Comparison of ENCODE assay signal across 2 cellular contexts in the genomic region with DNA sequence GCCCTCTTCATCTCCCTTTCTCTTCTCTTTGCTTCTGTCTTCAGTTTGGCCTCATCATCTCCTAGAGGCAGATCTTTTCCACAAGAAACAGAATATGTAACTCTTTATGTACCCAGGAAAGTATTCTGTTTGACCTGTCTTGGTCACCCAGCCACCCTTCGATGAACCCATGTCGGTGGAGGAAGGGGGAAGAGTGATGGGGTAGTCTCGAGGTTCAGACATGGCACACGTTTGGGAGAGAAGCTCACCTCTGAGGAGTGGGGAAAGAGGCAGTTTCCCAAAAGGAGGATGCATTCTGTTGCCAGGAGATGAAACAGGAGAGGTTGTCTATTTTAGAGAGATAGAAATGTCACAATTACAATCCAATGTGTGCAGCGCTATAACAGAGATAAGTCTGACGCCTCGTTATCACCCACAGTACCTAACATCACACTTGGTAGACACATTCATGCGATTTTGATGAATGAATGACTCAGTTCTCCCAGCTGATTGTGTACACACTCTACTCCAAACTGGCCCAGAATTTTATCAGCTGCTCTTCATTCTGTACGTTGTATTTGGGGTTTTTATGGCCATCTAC.
TF ChIP-seq lines count a peak whose summit lies in the region.

No MANE protein-coding gene starts in this region.

TF ChIP-seq in H1, 55 proteins besides CTCF, POLR2A, EP300 and RAD21 (continued from another document):
- TF ChIP-seq YY1 (IDR thresholded peaks at IDR 0.05; ENCODE audit: low read depth, low read length) (no peak), SIX5 (IDR thresholded peaks at IDR 0.05; ENCODE audit: low read depth, low read length) (no peak), ZNF274 (IDR thresholded peaks at IDR 0.05; ENCODE audit: borderline replicate concordance, extremely low read depth, low read length) (no peak), SP2 (IDR thresholded peaks at IDR 0.05; ENCODE audit: low read length) (no peak), CREB1 (IDR thresholded peaks at IDR 0.05) (no peak), TAF7 (optimal IDR thresholded peaks at IDR 0.05; ENCODE audit: borderline replicate concordance, low read depth, low read length) (no peak), FOSL1 (IDR thresholded peaks at IDR 0.05; ENCODE audit: insufficient read depth, low read depth, low read length) (no peak), PHF8 (conservative IDR thresholded peaks at IDR 0.05; ENCODE audit: low read depth, low read length) (no peak), SIN3A (conservative IDR thresholded peaks at IDR 0.05 in 1 of 2, IDR thresholded peaks at IDR 0.05 in 1 of 2; ENCODE audit: low read depth in 1 of 2, low read length in 2 of 2) (no peak), SRF (IDR thresholded peaks at IDR 0.05; ENCODE audit: low read depth, low read length) (no peak), BACH1 (IDR thresholded peaks at IDR 0.05; ENCODE audit: low read length) (no peak), SUZ12 (IDR thresholded peaks at IDR 0.05; ENCODE audit: low read length) (no peak), NRF1 (IDR thresholded peaks at IDR 0.05; ENCODE audit: low read depth, low read length) (no peak), GTF2F1 (IDR thresholded peaks at IDR 0.05; ENCODE audit: borderline replicate concordance, low read depth, low read length) (no peak), SP4 (IDR thresholded peaks at IDR 0.05; ENCODE audit: low read length) (no peak), HDAC6 (IDR thresholded peaks at IDR 0.05; ENCODE audit: low read depth, low read length) (no peak), EGR1 (IDR thresholded peaks at IDR 0.05; ENCODE audit: borderline replicate concordance, low read depth, low read length) (no peak), CHD1 (IDR thresholded peaks at IDR 0.05; ENCODE audit: low read depth, low read length) (no peak), TAF1 (IDR thresholded peaks at IDR 0.05; ENCODE audit: low read depth, low read length) (no peak)

TF ChIP-seq in neural cell, 6 proteins besides CTCF, POLR2A, EP300 and RAD21 (continued from another document):
- TF ChIP-seq EZH2 (IDR thresholded peaks at IDR 0.05; ENCODE audit: borderline replicate concordance, insufficient read depth, low read length, poor library complexity, severe bottlenecking) (no peak), POLR2AphosphoS5 (IDR thresholded peaks at IDR 0.05) (peak; percentile 2), SMC3 (conservative IDR thresholded peaks at IDR 0.05; ENCODE audit: poor library complexity) (no peak), MXI1 (conservative IDR thresholded peaks at IDR 0.05; ENCODE audit: poor library complexity, severe bottlenecking) (no peak)
